Comparison of ENCODE assay signal across 9 cellular contexts in the genomic region with DNA sequence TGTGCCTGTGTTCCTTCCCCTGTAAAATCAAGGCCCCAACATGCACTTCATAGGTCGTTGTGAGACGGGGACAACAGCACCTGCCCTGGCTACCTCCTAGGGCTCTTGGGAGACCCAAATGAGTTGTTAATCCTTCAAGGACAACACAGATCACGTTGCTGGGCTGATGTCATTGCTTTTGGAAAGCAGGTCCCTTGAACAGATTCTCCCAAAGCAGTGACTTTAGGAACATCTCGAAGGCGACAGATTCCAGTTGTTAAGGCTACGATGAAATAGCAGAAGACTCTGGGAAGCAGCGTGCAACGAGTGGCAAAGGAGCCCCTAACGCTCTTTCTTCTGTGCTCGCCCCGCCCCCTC. TPM values are rescaled to one million over a fixed set of nuclear protein-coding genes. Genes with fewer than 3 reads are reported as not detected.
A peak's percentile ranks its signal among the peaks of the same experiment; 100 is the strongest.
DNase-seq lines count a peak whose midpoint lies in the region; ATAC-seq and TF ChIP-seq lines count a peak whose summit lies in the region.
"Had no signal": no experiment of that assay in that cellular context is flagged by ENCODE, and none has a peak within 500 bp of the region (broad histone marks: within the 10 kb centered on the region; RNA-seq: fewer than 3 reads in every experiment).

No MANE protein-coding gene starts in this region.

- H3K36me3 Mint-ChIP-seq in Calu3 (ENCODE audit: insufficient read depth, unreplicated experiment), result peaks cover 17% of the 10 kb centered on the region
- H3K36me3 Mint-ChIP-seq in activated naive CD8-positive, alpha-beta T cell, result no peaks in the 10 kb centered on the region

- peak overlapping the region in 1 of 2 donors; percentile 50 for H3K9ac ChIP-seq in mucosa of rectum (ENCODE audit: low read depth in 1 of 2, low read length in 2 of 2)

- no peaks in the 10 kb centered on the region for H3K9me3 Mint-ChIP-seq in Calu3 (ENCODE audit: low read depth, unreplicated experiment)
- H3K9me3 Mint-ChIP-seq in activated naive CD8-positive, alpha-beta T cell (ENCODE audit: low read depth), result no peaks in the 10 kb centered on the region

- no peak overlapping the region for H3K27ac ChIP-seq in mucosa of rectum (ENCODE audit: low read depth in 2 of 2, low read length in 2 of 2)

- H3K27ac Mint-ChIP-seq in Calu3 (ENCODE audit: unreplicated experiment), result no peak overlapping the region
- no peak overlapping the region for H3K27ac Mint-ChIP-seq in activated naive CD8-positive, alpha-beta T cell

- peak overlapping the region; percentile 75 for H3K4me3 Mint-ChIP-seq in Calu3 (ENCODE audit: low read depth, unreplicated experiment)
- peak overlapping the region; percentile 83 for H3K4me3 Mint-ChIP-seq in activated naive CD8-positive, alpha-beta T cell

- peaks cover 21% of the 10 kb centered on the region for H3K4me1 Mint-ChIP-seq in Calu3 (ENCODE audit: low read depth, unreplicated experiment)
- H3K4me1 Mint-ChIP-seq in activated naive CD8-positive, alpha-beta T cell (ENCODE audit: low read depth), result peaks cover 28% of the 10 kb centered on the region

- no TSS peak for BruUV-seq in Calu3 (replicated peaks; lab: Mats Ljungman, UMichigan)

- peak; percentile 3 for ATAC-seq in HG02798 (IDR thresholded peaks at IDR 0.05; ENCODE audit: poor library complexity, unreplicated experiment)

- no peaks in the 10 kb centered on the region for H3K9me3 ChIP-seq in mucosa of rectum (ENCODE audit: control insufficient read depth in 2 of 2, low read length in 2 of 2)

- intact Hi-C loops in Calu3 (cut with micrococcal nuclease; ENCODE audit: unreplicated experiment), result no loop called here

- no peak for TF ChIP-seq CTCF in Calu3 (IDR thresholded peaks at IDR 0.05; ENCODE audit: unreplicated experiment)
- TF ChIP-seq CTCF in GM10266 (IDR thresholded peaks at IDR 0.05; ENCODE audit: control insufficient read depth, insufficient read depth, low read depth, missing control alignments), result no peak

- CTCF ChIA-PET in Calu3 (lab: Charles Lee), result interaction anchor here (0.6 to 1.6 kb wide), 2 partner anchors 27 to 105 kb away, joined by 5 to 6 read pairs; no protein-coding TSS in a partner anchor

- DNase-seq in Calu3 (no peak), GM10266 (ENCODE audit: extremely low spot score) (no peak), AG08396 (ENCODE audit: low spot score) (no peak), mucosa of gallbladder (ENCODE audit: low spot score) (no peak)
- DNase-seq in activated CD4-positive, alpha-beta T cell treated with anti-CD3 and anti-CD28 coated beads, Interleukin-2, amount 50 U/mL, for 48 hours, result no peak

- H3K4me1 ChIP-seq in mucosa of rectum (ENCODE audit: control insufficient read depth in 2 of 2, insufficient read depth in 2 of 2, low read length in 2 of 2), result peaks cover 4 to 15% of the 10 kb centered on the region in 2 donors

- H3K36me3 ChIP-seq in mucosa of rectum (ENCODE audit: control insufficient read depth in 2 of 2, insufficient read depth in 2 of 2, low read length in 2 of 2), result no peaks in the 10 kb centered on the region

- H3K27me3 ChIP-seq in mucosa of rectum (ENCODE audit: control insufficient read depth in 2 of 2, insufficient read depth in 2 of 2, low read length in 2 of 2), result no peaks in the 10 kb centered on the region

- peak overlapping the region; percentile 70 to 81 for H3K4me3 ChIP-seq in mucosa of rectum (ENCODE audit: low read length in 2 of 2)
- H3K4me3 ChIP-seq: lung had no signal

- peaks cover 16% of the 10 kb centered on the region for H3K27me3 Mint-ChIP-seq in Calu3 (ENCODE audit: unreplicated experiment)
- H3K27me3 Mint-ChIP-seq in activated naive CD8-positive, alpha-beta T cell, result no peaks in the 10 kb centered on the region

RNA-seq across cellular contexts. Expression of a gene that starts 26.2 kb away (rescaled TPM):
- total RNA-seq in Calu3 (2022), result 0.91 and 0.97 TPM in 2 replicates
- total RNA-seq in mucosa of gallbladder, result 0.46 TPM
